2 cellular contexts compared by ENCODE assay signal in the genomic region with DNA sequence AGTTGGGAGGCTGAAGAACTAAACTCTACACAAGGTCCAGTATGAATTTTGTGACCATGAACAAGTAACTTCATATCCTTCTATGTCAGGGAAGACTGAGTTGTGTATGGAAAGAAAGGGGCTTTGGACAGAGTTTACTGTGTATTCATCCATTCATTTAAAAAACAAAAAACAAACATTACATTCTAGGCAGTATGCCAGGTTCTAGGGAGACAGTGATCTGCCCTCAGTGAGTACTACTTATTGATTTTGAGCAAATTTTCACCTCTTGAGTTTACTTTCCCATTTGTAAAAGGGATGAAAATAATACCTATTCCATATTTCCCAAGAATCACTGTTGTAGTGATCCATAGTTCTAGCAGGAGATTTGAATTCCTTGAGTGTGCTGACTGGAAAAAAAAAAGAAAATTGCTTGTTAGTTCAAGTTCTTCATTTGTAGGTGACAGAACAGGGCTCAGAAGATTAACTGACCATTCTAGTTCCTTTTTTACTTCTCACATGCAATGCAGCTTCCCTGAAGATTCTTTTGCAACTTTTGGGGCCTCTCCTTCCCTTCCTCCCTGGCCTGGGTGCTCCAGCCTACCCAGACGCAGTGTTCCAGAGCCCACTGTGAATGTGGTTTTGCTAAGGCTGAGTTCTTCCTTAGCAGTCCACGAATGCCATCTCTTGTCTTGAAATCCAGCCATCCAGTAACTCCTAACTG.
TF ChIP-seq lines count a peak whose summit lies in the region.

No MANE protein-coding gene starts in this region.

TF ChIP-seq in A549, 52 proteins besides CTCF, POLR2A, EP300 and RAD21:
- TF ChIP-seq ZNF302 (CRISPR knock-in tag; IDR thresholded peaks at IDR 0.05) (no peak), ZSCAN20 (CRISPR knock-in tag; IDR thresholded peaks at IDR 0.05) (no peak), JUN (IDR thresholded peaks at IDR 0.05) (no peak), GATA3 (IDR thresholded peaks at IDR 0.05; ENCODE audit: borderline replicate concordance) (no peak), KDM5A (IDR thresholded peaks at IDR 0.05) (no peak), POLR2AphosphoS2 (conservative IDR thresholded peaks at IDR 0.05; ENCODE audit: low read length) (no peak), MAZ (IDR thresholded peaks at IDR 0.05; ENCODE audit: borderline replicate concordance, low read depth, low read length) (no peak), JUNB (IDR thresholded peaks at IDR 0.05) (no peak), CBX2 (IDR thresholded peaks at IDR 0.05; ENCODE audit: borderline replicate concordance, low read depth) (no peak), HOXB5 (CRISPR knock-in tag; IDR thresholded peaks at IDR 0.05) (no peak), PHF8 (IDR thresholded peaks at IDR 0.05; ENCODE audit: borderline replicate concordance, low read depth) (no peak), CHD4 (IDR thresholded peaks at IDR 0.05; ENCODE audit: borderline replicate concordance) (no peak), NPAS2 (CRISPR knock-in tag; IDR thresholded peaks at IDR 0.05; ENCODE audit: borderline replicate concordance) (no peak), TP53 (CRISPR knock-in tag; IDR thresholded peaks at IDR 0.05) (no peak), SREBF2 (IDR thresholded peaks at IDR 0.05) (no peak), HEYL (CRISPR knock-in tag; IDR thresholded peaks at IDR 0.05) (no peak), HOXB13 (CRISPR knock-in tag; IDR thresholded peaks at IDR 0.05; ENCODE audit: low read depth) (no peak)
- TF ChIP-seq, protein P1, sequence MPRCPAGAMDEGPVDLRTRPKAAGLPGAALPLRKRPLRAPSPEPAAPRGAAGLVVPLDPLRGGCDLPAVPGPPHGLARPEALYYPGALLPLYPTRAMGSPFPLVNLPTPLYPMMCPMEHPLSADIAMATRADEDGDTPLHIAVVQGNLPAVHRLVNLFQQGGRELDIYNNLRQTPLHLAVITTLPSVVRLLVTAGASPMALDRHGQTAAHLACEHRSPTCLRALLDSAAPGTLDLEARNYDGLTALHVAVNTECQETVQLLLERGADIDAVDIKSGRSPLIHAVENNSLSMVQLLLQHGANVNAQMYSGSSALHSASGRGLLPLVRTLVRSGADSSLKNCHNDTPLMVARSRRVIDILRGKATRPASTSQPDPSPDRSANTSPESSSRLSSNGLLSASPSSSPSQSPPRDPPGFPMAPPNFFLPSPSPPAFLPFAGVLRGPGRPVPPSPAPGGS (IDR thresholded peaks at IDR 0.05) = no peak
- TF ChIP-seq, protein P2, sequence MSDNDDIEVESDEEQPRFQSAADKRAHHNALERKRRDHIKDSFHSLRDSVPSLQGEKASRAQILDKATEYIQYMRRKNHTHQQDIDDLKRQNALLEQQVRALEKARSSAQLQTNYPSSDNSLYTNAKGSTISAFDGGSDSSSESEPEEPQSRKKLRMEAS (IDR thresholded peaks at IDR 0.05) = no peak

TF ChIP-seq in H1, 55 proteins besides CTCF, POLR2A, EP300 and RAD21:
- TF ChIP-seq KDM5A (IDR thresholded peaks at IDR 0.05; ENCODE audit: low read length) (no peak), SP4 (IDR thresholded peaks at IDR 0.05; ENCODE audit: low read length) (no peak), SIX5 (IDR thresholded peaks at IDR 0.05; ENCODE audit: low read depth, low read length) (no peak), CBX5 (IDR thresholded peaks at IDR 0.05; ENCODE audit: low read depth, low read length) (no peak), GABPA (IDR thresholded peaks at IDR 0.05; ENCODE audit: borderline replicate concordance, insufficient read depth, low read length) (no peak), HDAC2 (IDR thresholded peaks at IDR 0.05; ENCODE audit: borderline replicate concordance in 1 of 2, low read depth in 2 of 2, low read length in 2 of 2) (no peak), KDM1A (IDR thresholded peaks at IDR 0.05; ENCODE audit: borderline replicate concordance, low read length) (no peak), CEBPB (IDR thresholded peaks at IDR 0.05; ENCODE audit: low read depth, low read length) (no peak), GTF2F1 (IDR thresholded peaks at IDR 0.05; ENCODE audit: borderline replicate concordance, low read depth, low read length) (no peak), CBX8 (IDR thresholded peaks at IDR 0.05; ENCODE audit: borderline replicate concordance, low read depth, low read length) (no peak), MAFK (IDR thresholded peaks at IDR 0.05; ENCODE audit: low read depth, low read length) (no peak)
- TF ChIP-seq, protein P2 (IDR thresholded peaks at IDR 0.05) = no peak
- TF ChIP-seq, protein P3, sequence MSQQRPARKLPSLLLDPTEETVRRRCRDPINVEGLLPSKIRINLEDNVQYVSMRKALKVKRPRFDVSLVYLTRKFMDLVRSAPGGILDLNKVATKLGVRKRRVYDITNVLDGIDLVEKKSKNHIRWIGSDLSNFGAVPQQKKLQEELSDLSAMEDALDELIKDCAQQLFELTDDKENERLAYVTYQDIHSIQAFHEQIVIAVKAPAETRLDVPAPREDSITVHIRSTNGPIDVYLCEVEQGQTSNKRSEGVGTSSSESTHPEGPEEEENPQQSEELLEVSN (IDR thresholded peaks at IDR 0.05) = no peak
- TF ChIP-seq, protein P4, sequence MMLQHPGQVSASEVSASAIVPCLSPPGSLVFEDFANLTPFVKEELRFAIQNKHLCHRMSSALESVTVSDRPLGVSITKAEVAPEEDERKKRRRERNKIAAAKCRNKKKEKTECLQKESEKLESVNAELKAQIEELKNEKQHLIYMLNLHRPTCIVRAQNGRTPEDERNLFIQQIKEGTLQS (IDR thresholded peaks at IDR 0.05; ENCODE audit: insufficient read depth, low read depth, low read length) = no peak
